23 cellular contexts compared by ENCODE assay signal in the genomic region with DNA sequence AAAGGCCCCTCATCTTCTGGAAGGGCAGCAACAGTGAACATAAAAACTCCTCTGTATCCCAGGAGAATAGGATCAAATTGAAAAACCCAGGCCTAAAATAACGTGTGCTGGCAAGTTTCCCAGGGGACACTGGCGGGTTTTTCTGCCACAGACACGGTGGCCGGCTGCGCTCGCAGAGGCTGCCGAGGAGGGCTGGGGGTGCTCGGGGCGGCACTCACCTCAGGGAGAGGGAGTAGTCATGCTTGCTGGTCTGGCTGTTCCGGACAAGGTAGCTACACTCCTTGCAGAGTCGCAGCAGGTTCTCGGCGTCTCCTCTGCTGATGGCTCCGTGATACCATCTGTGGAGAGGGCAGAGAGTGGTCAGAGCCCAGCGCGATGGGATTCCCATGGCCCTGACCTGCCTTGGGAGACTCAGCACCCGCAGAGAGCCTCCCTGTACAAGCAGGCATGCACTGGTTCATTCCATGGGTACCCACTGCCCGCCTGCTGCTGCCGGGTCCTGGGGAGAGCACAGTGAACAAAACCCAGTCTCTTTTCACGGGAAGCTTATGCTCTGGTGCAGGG.
"Had no signal": no experiment of that assay in that cellular context is flagged by ENCODE, and none has a peak within 500 bp of the region (broad histone marks: within the 10 kb centered on the region; RNA-seq: fewer than 3 reads in every experiment).

No MANE protein-coding gene starts in this region.

- H3K4me3 ChIP-seq: breast epithelium, colonic mucosa, heart right ventricle, prostate gland, stomach had no signal

- H3K4me1 ChIP-seq: colonic mucosa had no signal

- H3K27me3 ChIP-seq: breast epithelium, colonic mucosa, heart right ventricle, stomach had no signal

- H3K36me3 ChIP-seq: breast epithelium, colonic mucosa had no signal

- H3K27ac ChIP-seq: colonic mucosa, heart right ventricle, stomach, VCaP had no signal

- H3K9me3 ChIP-seq: breast epithelium, colonic mucosa, heart right ventricle, prostate gland, stomach had no signal

- DNase-seq: activated CD4-positive, alpha-beta T cell treated with anti-CD3 and anti-CD28 coated beads, Interleukin-2, amount 10 ng/mL, durations not matched to agents 7 days and 5 days; activated CD8-positive, alpha-beta memory T cell treated with anti-CD3 and anti-CD28 coated beads, Interleukin-2, amount 10 ng/mL, durations not matched to agents 7 days and 5 days; activated CD8-positive, alpha-beta T cell treated with anti-CD3 and anti-CD28 coated beads for 36 hours; activated effector memory CD4-positive, alpha-beta T cell treated with anti-CD3 and anti-CD28 coated beads, Interleukin-2, amount 50 U/mL, for 16 hours; activated naive CD4-positive, alpha-beta T cell treated with anti-CD3 and anti-CD28 coated beads, Interleukin-2, amount 10 ng/mL, durations not matched to agents 7 days and 5 days; activated naive CD8-positive, alpha-beta T cell treated with anti-CD3 and anti-CD28 coated beads, Interleukin-2, amount 50 U/mL, for 24 hours; activated T-cell treated with anti-CD3 and anti-CD28 coated beads for 4 hours; anterior cingulate cortex; colonic mucosa; endodermal cell; heart right ventricle; midbrain; natural killer cell; stimulated activated CD4-positive, alpha-beta T cell treated with anti-CD3 and anti-CD28 coated beads, Interleukin-12 subunit alpha, Interleukin-12 subunit beta, amount 100 ng/mL, for 4 hours; stimulated activated CD4-positive, alpha-beta T cell treated with anti-CD3 and anti-CD28 coated beads, Interleukin-1b, Interleukin-23, amount 100 ng/mL, for 48 hours; stomach; T-cell had no signal

- ATAC-seq: activated CD4-positive, CD25-positive, alpha-beta regulatory T cell treated with anti-CD3 and anti-CD28 coated beads, Interleukin-2, amount 50 U/mL, for 24 hours; activated CD8-positive, alpha-beta memory T cell treated with anti-CD3 and anti-CD28 coated beads, Interleukin-2, amount 10 ng/mL, durations not matched to agents 7 days and 5 days; activated CD8-positive, alpha-beta T cell treated with anti-CD3 and anti-CD28 coated beads for 36 hours; activated naive CD8-positive, alpha-beta T cell treated with anti-CD3 and anti-CD28 coated beads, Interleukin-2, amount 50 U/mL, for 24 hours; heart right ventricle; left lobe of liver; natural killer cell; stimulated activated effector memory CD8-positive, alpha-beta T cell treated with anti-CD3 and anti-CD28 coated beads, Interleukin-12 subunit alpha, Interleukin-12 subunit beta, amount 100 ng/mL, for 72 hours; T-cell had no signal
